Comparison of ENCODE assay signal across 8 cellular contexts in genomic region chr7:151088019-151088855, GRCh38. TPM values are rescaled to one million over a fixed set of nuclear protein-coding genes. Genes with fewer than 3 reads are reported as not detected.
A peak's percentile ranks its signal among the peaks of the same experiment; 100 is the strongest.
DNase-seq lines count a peak whose midpoint lies in the region; ATAC-seq and TF ChIP-seq lines count a peak whose summit lies in the region.

No MANE protein-coding gene starts in this region.

- H3K27me3 ChIP-seq in CD4-positive, alpha-beta memory T cell (ENCODE audit: insufficient read depth, low read length), result no peaks in the 10 kb centered on the region
- no peaks in the 10 kb centered on the region for H3K27me3 ChIP-seq in MG63

- peaks cover 0 to 2% (median 0%) of the 10 kb centered on the region in 8 donors for H3K9me3 Mint-ChIP-seq in CD4-positive, alpha-beta memory T cell
- H3K9me3 Mint-ChIP-seq in naive B cell, result peaks cover 0 to 2% (median 0%) of the 10 kb centered on the region in 7 donors

- TF ChIP-seq CTCF in coronary artery (IDR thresholded peaks at IDR 0.05), result no peak

- intact Hi-C loops in CD4-positive, alpha-beta memory T cell (cut with micrococcal nuclease), result loop anchor here (10.0 kb wide), 1 partner anchor 113 kb away; the partner anchor contains the start of gene KCNH2

- CTCF ChIA-PET in CD4-positive, alpha-beta memory T cell (lab: Charles Lee; ENCODE audit: partially characterized antibody), result interaction anchor here (1.1 to 5.6 kb wide), 4 partner anchors 20 to 80 kb away, joined by 3 to 29 read pairs (median 7); no protein-coding TSS in a partner anchor

- H3K27ac ChIP-seq in CD4-positive, alpha-beta memory T cell (ENCODE audit: low read depth, low read length), result peak overlapping the region; percentile 62
- peak overlapping the region; percentile 75 to 92 for H3K27ac ChIP-seq in coronary artery

- peaks cover 35% of the 10 kb centered on the region for H3K4me1 ChIP-seq in CD4-positive, alpha-beta memory T cell (ENCODE audit: insufficient read depth, low read length)

- POLR2A ChIA-PET in CD4-positive, alpha-beta memory T cell (lab: Charles Lee; ENCODE audit: partially characterized antibody), result interaction anchor here (1.0 to 1.5 kb wide), 4 partner anchors 10 to 75 kb away, joined by 4 to 5 read pairs (median 4); partner anchors contain the start of gene CDK5

- H3K4me3 ChIP-seq in CD4-positive, alpha-beta memory T cell (ENCODE audit: low read length in 2 of 2), result peak overlapping the region in 1 of 2 donors; percentile 88
- H3K4me3 ChIP-seq in MG63 (peak overlapping the region; percentile 73), coronary artery (peak overlapping the region; percentile 97)

- H3K27me3 Mint-ChIP-seq in CD4-positive, alpha-beta memory T cell, result no peaks in the 10 kb centered on the region
- peaks cover 36 to 64% (median 44%) of the 10 kb centered on the region in 3 donors for H3K27me3 Mint-ChIP-seq in naive B cell

- H3K36me3 ChIP-seq in CD4-positive, alpha-beta memory T cell (ENCODE audit: insufficient read depth, low read length), result no peaks in the 10 kb centered on the region
- H3K36me3 ChIP-seq in MG63, result peaks cover 8% of the 10 kb centered on the region

- H3K4me1 Mint-ChIP-seq in CD4-positive, alpha-beta memory T cell, result peaks cover 16 to 45% (median 29%) of the 10 kb centered on the region in 4 donors
- H3K4me1 Mint-ChIP-seq in naive B cell, result peaks cover 28 to 33% (median 31%) of the 10 kb centered on the region in 3 donors

- H3K4me3 Mint-ChIP-seq in CD4-positive, alpha-beta memory T cell, result peak overlapping the region; percentile 67 to 82 (median 74)
- H3K4me3 Mint-ChIP-seq in naive B cell, result peak overlapping the region; percentile 16 to 87 (median 70)

- no peak for DNase-seq in CD4-positive, alpha-beta memory T cell
- DNase-seq in MG63, result no peak
- no peak for DNase-seq in coronary artery (ENCODE audit: low spot score)
- no peak for DNase-seq in naive B cell
- DNase-seq in NCI-H2196 (lab: John Stamatoyannopoulos, UW; ENCODE audit: unreplicated experiment), result no peak

- ATAC-seq in naive B cell (ENCODE audit: low read depth in 2 of 2) (no peak), HG03457 (IDR thresholded peaks at IDR 0.05; ENCODE audit: unreplicated experiment) (no peak), HG02623 (IDR thresholded peaks at IDR 0.05; ENCODE audit: unreplicated experiment) (no peak), GM18511 (IDR thresholded peaks at IDR 0.05; ENCODE audit: unreplicated experiment) (no peak)

- H3K9me3 ChIP-seq in CD4-positive, alpha-beta memory T cell (ENCODE audit: control insufficient read depth in 1 of 2, low read length in 2 of 2), result no peaks in the 10 kb centered on the region
- no peaks in the 10 kb centered on the region for H3K9me3 ChIP-seq in MG63

- peak overlapping the region; percentile 35 to 94 (median 77) for H3K27ac Mint-ChIP-seq in CD4-positive, alpha-beta memory T cell
- peak overlapping the region in 4 of 6 donors; percentile 38 to 94 (median 74) for H3K27ac Mint-ChIP-seq in naive B cell

- peaks cover 0 to 10% of the 10 kb centered on the region in 2 donors for H3K36me3 Mint-ChIP-seq in CD4-positive, alpha-beta memory T cell
- peaks cover 0 to 6% of the 10 kb centered on the region in 2 donors for H3K36me3 Mint-ChIP-seq in naive B cell

RNA-seq across cellular contexts. Expression of gene AGAP3, which starts 2.0 kb away (rescaled TPM):
- 10 to 100 TPM; 52.9 to 65.8 TPM for total RNA-seq in CD4-positive, alpha-beta memory T cell
- polyA plus RNA-seq in CD4-positive, alpha-beta memory T cell, result 1 to 10 TPM; 3.0 to 9.5 TPM
- total RNA-seq in MG63 (2014; rRNA removed; shearing (Covaris generic); ENCODE audit: low replicate concordance), result 22.5 and 35.1 TPM in 2 replicates
- polyA plus RNA-seq in naive B cell (ENCODE audit: low read depth in 6 of 6), result 1 to 10 TPM in 1 of 6 donors, under 1 TPM in 2, not detected in 3; 0.58 to 1.2 (median 0.66) TPM

RNA-seq across cellular contexts. Expression of gene TMUB1, which starts 4.9 kb away (rescaled TPM):
- 10 to 100 TPM; 42.6 to 48.7 TPM for total RNA-seq in CD4-positive, alpha-beta memory T cell
- polyA plus RNA-seq in CD4-positive, alpha-beta memory T cell, result 10 to 100 TPM; 48.9 to 66.7 TPM
- 5.2 and 32.9 TPM in 2 replicates for total RNA-seq in MG63 (2014; rRNA removed; shearing (Covaris generic); ENCODE audit: low replicate concordance)
- 10 to 100 TPM; 36.3 to 66.1 (median 45.5) TPM for polyA plus RNA-seq in naive B cell (ENCODE audit: low read depth in 6 of 6)

RNA-seq across cellular contexts. Expression of gene FASTK, which starts 7.6 kb away (rescaled TPM):
- total RNA-seq in CD4-positive, alpha-beta memory T cell, result 100 to 1,000 TPM; 123 to 126 TPM
- 10 to 100 TPM; 51.2 to 62.2 TPM for polyA plus RNA-seq in CD4-positive, alpha-beta memory T cell
- total RNA-seq in MG63 (2014; rRNA removed; shearing (Covaris generic); ENCODE audit: low replicate concordance), result 47.5 and 71.5 TPM in 2 replicates
- 10 to 100 TPM; 31.6 to 52.0 (median 38.1) TPM for polyA plus RNA-seq in naive B cell (ENCODE audit: low read depth in 6 of 6)

RNA-seq across cellular contexts. Expression of gene SLC4A2, which starts 28.8 kb away (rescaled TPM):
- total RNA-seq in CD4-positive, alpha-beta memory T cell, result 10 to 100 TPM; 82.7 to 84.7 TPM
- 10 to 100 TPM; 12.8 to 24.3 TPM for polyA plus RNA-seq in CD4-positive, alpha-beta memory T cell
- 38.6 and 81.5 TPM in 2 replicates for total RNA-seq in MG63 (2014; rRNA removed; shearing (Covaris generic); ENCODE audit: low replicate concordance)
- 10 to 100 TPM in 3 of 6 donors, 1 to 10 TPM in 3; 8.5 to 17.1 (median 12.2) TPM for polyA plus RNA-seq in naive B cell (ENCODE audit: low read depth in 6 of 6)

RNA-seq across cellular contexts. Expression of gene CDK5, which starts 30.5 kb away (rescaled TPM):
- 1 to 10 TPM; 6.3 to 7.5 TPM for total RNA-seq in CD4-positive, alpha-beta memory T cell
- 10 to 100 TPM; 10.8 to 15.2 TPM for polyA plus RNA-seq in CD4-positive, alpha-beta memory T cell
- 11.0 and 21.7 TPM in 2 replicates for total RNA-seq in MG63 (2014; rRNA removed; shearing (Covaris generic); ENCODE audit: low replicate concordance)
- 10 to 100 TPM in 3 of 6 donors, 1 to 10 TPM in 3; 7.3 to 10.5 (median 9.6) TPM for polyA plus RNA-seq in naive B cell (ENCODE audit: low read depth in 6 of 6)
